8 cellular contexts compared by ENCODE assay signal in the genomic region with DNA sequence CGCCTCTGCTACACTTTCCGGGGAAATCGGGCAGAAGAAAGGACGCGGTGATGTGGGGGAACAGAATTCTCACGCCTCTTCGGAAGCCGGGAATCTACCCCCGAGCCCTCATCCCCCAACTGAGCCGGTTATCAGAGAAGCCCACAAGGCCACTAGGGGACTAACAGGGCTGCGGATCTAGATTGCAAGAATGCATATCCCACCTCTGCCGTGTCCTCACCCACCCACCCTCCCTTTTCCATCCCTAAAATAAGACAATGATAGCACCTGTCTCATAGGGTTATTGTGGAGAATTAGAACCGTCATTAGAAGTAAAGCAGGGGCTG. TPM values are rescaled to one million over a fixed set of nuclear protein-coding genes. Genes with fewer than 3 reads are reported as not detected.
DNase-seq lines count a peak whose midpoint lies in the region; ATAC-seq, FAIRE-seq and TF ChIP-seq lines count a peak whose summit lies in the region.

No MANE protein-coding gene starts in this region.

- H3K36me3 Mint-ChIP-seq in endothelial cell (ENCODE audit: low read depth, unreplicated experiment), result peaks cover 13% of the 10 kb centered on the region

- H3K9ac ChIP-seq in OCI-LY3 (ENCODE audit: low read length), result peak overlapping the region; percentile 77

- intact Hi-C loops in pancreas (cut with DNase I), result no loop called here

- H3K27ac Mint-ChIP-seq in endothelial cell (ENCODE audit: unreplicated experiment), result peak overlapping the region; percentile 48

- H3K27me3 Mint-ChIP-seq in endothelial cell (ENCODE audit: unreplicated experiment), result peaks cover 20% of the 10 kb centered on the region

- TF ChIP-seq CTCF in D721Med (IDR thresholded peaks at IDR 0.05; ENCODE audit: insufficient read depth, missing control alignments), result no peak
- TF ChIP-seq CTCF in OCI-LY3 (IDR thresholded peaks at IDR 0.05; ENCODE audit: low read depth, low read length), result no peak; the same call in 1 of the 2 replicates
- TF ChIP-seq CTCF in endothelial cell (IDR thresholded peaks at IDR 0.05; ENCODE audit: unreplicated experiment), result no peak
- TF ChIP-seq CTCF in pancreas (IDR thresholded peaks at IDR 0.05), result no peak

- H3K4me1 Mint-ChIP-seq in endothelial cell (ENCODE audit: unreplicated experiment), result peaks cover 27% of the 10 kb centered on the region

- H3K4me1 ChIP-seq in OCI-LY3 (ENCODE audit: low read length) (peaks cover 35% of the 10 kb centered on the region), pancreas (peaks cover 4 to 10% (median 8%) of the 10 kb centered on the region in 3 donors)

- peak overlapping the region; percentile 82 for H3K4me3 ChIP-seq in OCI-LY3 (ENCODE audit: low read length)
- H3K4me3 ChIP-seq in pancreas, result peak overlapping the region; percentile 26 to 60 (median 41)

- peak; percentile 20 for DNase-seq in D721Med (ENCODE audit: insufficient read length, low spot score)
- no peak for DNase-seq in endothelial cell (ENCODE audit: low spot score)
- no peak for DNase-seq in pancreas
- DNase-seq in glomerular visceral epithelial cell (ENCODE audit: extremely low spot score), result no peak
- no peak for DNase-seq in NCI-H446 treated with DMSO at 0.1 percent for 48 hours (lab: John Stamatoyannopoulos, UW)
- DNase-seq in stimulated activated CD4-positive, alpha-beta T cell treated with anti-CD3 and anti-CD28 coated beads, Interleukin-12 subunit alpha, Interleukin-12 subunit beta, amount 100 ng/mL, for 4 hours, result no peak

- peak overlapping the region; percentile 82 for H3K4me2 ChIP-seq in OCI-LY3 (ENCODE audit: low read length)

- WGBS in pancreas, 2 donors, result 5% methylated on average over 13 of the region's 13 CpGs

- peaks cover 9% of the 10 kb centered on the region; the same call in 1 of the 2 replicates for H4K20me1 ChIP-seq in OCI-LY3 (ENCODE audit: insufficient read depth, low read length)

- ATAC-seq in pancreas (no peak), GM21447 (IDR thresholded peaks at IDR 0.05; ENCODE audit: unreplicated experiment) (no peak)

- H3K9me3 Mint-ChIP-seq in endothelial cell (ENCODE audit: unreplicated experiment), result no peaks in the 10 kb centered on the region

- peak overlapping the region; percentile 91 for H3K27ac ChIP-seq in OCI-LY3 (ENCODE audit: low read length)
- peak overlapping the region; percentile 78 to 85 (median 82) for H3K27ac ChIP-seq in pancreas

- H3K36me3 ChIP-seq in OCI-LY3 (replicated peaks; ENCODE audit: low read depth, low read length), result peaks cover 24% of the 10 kb centered on the region
- peaks cover 0 to 10% (median 5%) of the 10 kb centered on the region in 3 donors for H3K36me3 ChIP-seq in pancreas

- no peaks in the 10 kb centered on the region for H3K9me3 ChIP-seq in OCI-LY3 (ENCODE audit: insufficient read depth, low read length)
- H3K9me3 ChIP-seq in pancreas, result no peaks in the 10 kb centered on the region

- FAIRE-seq in D721Med (lab: Jason Lieb, UNC) (no peak), pancreas (lab: Jason Lieb, UNC) (no peak)

- H3K4me3 Mint-ChIP-seq in endothelial cell (ENCODE audit: unreplicated experiment), result peak overlapping the region; percentile 86

- H3K27me3 ChIP-seq in OCI-LY3 (ENCODE audit: low read depth, low read length) (no peaks in the 10 kb centered on the region), pancreas (no peaks in the 10 kb centered on the region)

- peaks cover 9% of the 10 kb centered on the region for H3K79me2 ChIP-seq in OCI-LY3 (ENCODE audit: low read length)

- H2AFZ ChIP-seq in OCI-LY3 (ENCODE audit: low read depth, low read length), result no peak overlapping the region

RNA-seq across cellular contexts. Expression of gene IGFLR1, which starts 1.1 kb away (rescaled TPM):
- total RNA-seq in endothelial cell (ENCODE audit: unreplicated experiment), result 3.2 TPM
- 1 to 10 TPM; 1.3 to 9.4 (median 6.4) TPM for total RNA-seq in pancreas
- polyA plus RNA-seq in pancreas, result 10 to 100 TPM in 1 of 2 donors, 1 to 10 TPM in 1; 7.4 to 17.3 TPM

RNA-seq across cellular contexts. Expression of gene U2AF1L4, which starts 4.0 kb away (rescaled TPM):
- total RNA-seq in endothelial cell (ENCODE audit: unreplicated experiment), result 12.0 TPM
- 10 to 100 TPM in 5 of 6 donors, 1 to 10 TPM in 1; 9.7 to 14.3 (median 11.7) TPM for total RNA-seq in pancreas
- polyA plus RNA-seq in pancreas, result 100 to 1,000 TPM in 1 of 2 donors, 10 to 100 TPM in 1; 62.7 to 124 TPM

RNA-seq across cellular contexts. Expression of gene PSENEN, which starts 4.3 kb away (rescaled TPM):
- total RNA-seq in endothelial cell (ENCODE audit: unreplicated experiment) (99.0 TPM), pancreas (10 to 100 TPM; 26.7 to 38.2 (median 35.1) TPM)
- polyA plus RNA-seq in pancreas, result 10 to 100 TPM; 53.5 to 64.6 TPM

RNA-seq across cellular contexts. Expression of gene LIN37, which starts 7.2 kb away (rescaled TPM):
- total RNA-seq in endothelial cell (ENCODE audit: unreplicated experiment), result 9.0 TPM
- 1 to 10 TPM; 1.7 to 5.5 (median 3.7) TPM for total RNA-seq in pancreas
- polyA plus RNA-seq in pancreas, result 10 to 100 TPM; 41.2 to 44.0 TPM

RNA-seq across cellular contexts. Expression of gene HSPB6, which starts 15.7 kb away (rescaled TPM):
- total RNA-seq in endothelial cell (ENCODE audit: unreplicated experiment), result not detected
- total RNA-seq in pancreas, result 10 to 100 TPM in 3 of 6 donors, 1 to 10 TPM in 3; 3.4 to 16.4 (median 11.7) TPM
- 10 to 100 TPM; 42.2 to 59.8 TPM for polyA plus RNA-seq in pancreas
